In the genomic region with DNA sequence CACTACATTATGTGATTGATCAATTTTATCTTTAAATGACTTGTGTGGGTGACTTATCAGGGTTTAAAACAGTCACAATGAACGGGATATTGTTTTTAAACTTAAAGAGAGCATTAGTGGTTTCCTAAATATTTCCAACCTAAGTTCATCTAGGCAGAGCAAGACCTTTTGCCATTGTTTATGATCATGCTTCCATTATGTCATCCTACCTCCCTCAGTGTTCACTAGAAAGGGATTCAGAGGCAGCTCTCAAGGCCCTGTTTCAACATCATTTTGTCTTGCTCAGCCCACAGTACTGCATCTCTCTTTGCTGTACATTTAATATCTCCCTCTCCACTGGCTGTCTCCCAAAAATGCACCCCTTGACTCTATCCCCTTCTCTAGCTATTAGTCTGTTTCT, we compare ENCODE assay signal across 25 cellular contexts. TPM values are rescaled to one million over a fixed set of nuclear protein-coding genes. Genes with fewer than 3 reads are reported as not detected.
DNase-seq lines count a peak whose midpoint lies in the region; ATAC-seq, FAIRE-seq and TF ChIP-seq lines count a peak whose summit lies in the region.
"Had no signal": no experiment of that assay in that cellular context is flagged by ENCODE, and none has a peak within 500 bp of the region (broad histone marks: within the 10 kb centered on the region; RNA-seq: fewer than 3 reads in every experiment).

No MANE protein-coding gene starts in this region.

- H3K27me3 ChIP-seq in bronchial epithelial cell (ENCODE audit: control insufficient read depth, insufficient read depth, low read length), result no peaks in the 10 kb centered on the region
- H3K27me3 ChIP-seq in keratinocyte (ENCODE audit: control insufficient read depth, extremely low read depth, insufficient read depth, low read length), result no peaks in the 10 kb centered on the region
- H3K27me3 ChIP-seq in aorta (ENCODE audit: control insufficient read depth in 1 of 2, insufficient read depth in 2 of 2, low read length in 1 of 2), result no peaks in the 10 kb centered on the region
- H3K27me3 ChIP-seq: BLaER1, suprapubic skin had no signal

- no peaks in the 10 kb centered on the region for H4K20me1 ChIP-seq in keratinocyte (ENCODE audit: control insufficient read depth, extremely low read depth, insufficient read depth, low read length)
- H4K20me1 ChIP-seq: BLaER1 had no signal

- H3K27me3 Mint-ChIP-seq in naive thymus-derived CD8-positive, alpha-beta T cell, result no peaks in the 10 kb centered on the region
- H3K27me3 Mint-ChIP-seq: activated naive CD4-positive, alpha-beta T cell treated with anti-CD3 and anti-CD28 coated beads, Interleukin-2, amount 10 ng/mL, durations not matched to agents 7 days and 5 days; stimulated activated memory B cell treated with anti-CD40 and anti-IgM and Interleukin-4, amounts not matched to agents 10 μg/mL and 1 μg/mL and 100 μg/mL, for 72 hours had no signal

- H3K9me1 ChIP-seq in keratinocyte (ENCODE audit: control insufficient read depth, extremely low read depth, insufficient read depth, low read length), result no peaks in the 10 kb centered on the region

- H3K4me3 Mint-ChIP-seq in naive thymus-derived CD8-positive, alpha-beta T cell, result no peak overlapping the region
- H3K4me3 Mint-ChIP-seq: activated naive CD4-positive, alpha-beta T cell treated with anti-CD3 and anti-CD28 coated beads, Interleukin-2, amount 10 ng/mL, durations not matched to agents 7 days and 5 days; nephron; stimulated activated memory B cell treated with anti-CD40 and anti-IgM and Interleukin-4, amounts not matched to agents 10 μg/mL and 1 μg/mL and 100 μg/mL, for 72 hours had no signal

- H3K9ac ChIP-seq in keratinocyte (ENCODE audit: control insufficient read depth, extremely low read depth, insufficient read depth, low read length), result no peak overlapping the region
- H3K9ac ChIP-seq: BLaER1 had no signal

- H3K79me2 ChIP-seq in keratinocyte (ENCODE audit: control insufficient read depth, insufficient read depth, low read length), result no peaks in the 10 kb centered on the region

- WGBS in aorta, 2 donors, result 85% methylated on average over 1 of the region's 1 CpG

- no peak overlapping the region for H3K4me2 ChIP-seq in keratinocyte (ENCODE audit: control insufficient read depth, extremely low read depth, insufficient read depth, low read depth, low read length)
- H3K4me2 ChIP-seq: BLaER1 had no signal

- no peaks in the 10 kb centered on the region for H3K36me3 ChIP-seq in bronchial epithelial cell (ENCODE audit: control insufficient read depth, insufficient read depth, low read length)
- H3K36me3 ChIP-seq in keratinocyte (ENCODE audit: control insufficient read depth in 2 of 2, extremely low read depth in 1 of 2, insufficient read depth in 2 of 2, low read length in 2 of 2), result no peaks in the 10 kb centered on the region
- H3K36me3 ChIP-seq in aorta (ENCODE audit: control insufficient read depth in 1 of 2, insufficient read depth in 2 of 2, low read length in 1 of 2), result no peaks in the 10 kb centered on the region
- H3K36me3 ChIP-seq: BLaER1, suprapubic skin had no signal

- H3K9me3 Mint-ChIP-seq in naive thymus-derived CD8-positive, alpha-beta T cell, result no peaks in the 10 kb centered on the region
- H3K9me3 Mint-ChIP-seq: activated naive CD4-positive, alpha-beta T cell treated with anti-CD3 and anti-CD28 coated beads, Interleukin-2, amount 10 ng/mL, durations not matched to agents 7 days and 5 days; nephron; stimulated activated memory B cell treated with anti-CD40 and anti-IgM and Interleukin-4, amounts not matched to agents 10 μg/mL and 1 μg/mL and 100 μg/mL, for 72 hours had no signal

- intact Hi-C loops in aorta (cut with DNase I), result no loop called here

- H3K4me3 ChIP-seq in bronchial epithelial cell (ENCODE audit: low read depth, low read length) (no peak overlapping the region), keratinocyte (ENCODE audit: control insufficient read depth in 2 of 3, extremely low read depth in 1 of 3, insufficient read depth in 2 of 3, low read depth in 1 of 3, low read length in 3 of 3) (no peak overlapping the region), aorta (ENCODE audit: low read length in 2 of 2) (no peak overlapping the region)
- H3K4me3 ChIP-seq: BLaER1, suprapubic skin had no signal

- no peak for TF ChIP-seq CTCF in bronchial epithelial cell (IDR thresholded peaks at IDR 0.05; ENCODE audit: insufficient read depth, low read length, severe bottlenecking)
- TF ChIP-seq CTCF in keratinocyte (optimal IDR thresholded peaks at IDR 0.05 in 1 of 3, IDR thresholded peaks at IDR 0.05 in 1 of 3, conservative IDR thresholded peaks at IDR 0.05 in 1 of 3; ENCODE audit: extremely low read depth in 1 of 3, insufficient read depth in 2 of 3, low read length in 3 of 3), result no peak

- dilution Hi-C loops in keratinocyte (cut with MboI; ENCODE audit: extremely low pct_ligation_motif_present, low sequenced_read_pairs), result no loop called here

- FAIRE-seq in HTR-8/SVneo (lab: Jason Lieb, UNC), result peak; percentile 13
- no peak for FAIRE-seq in bronchial epithelial cell (lab: Jason Lieb, UNC)
- peak; percentile 62 for FAIRE-seq in keratinocyte (lab: Jason Lieb, UNC)

- no peaks in the 10 kb centered on the region for H3K36me3 Mint-ChIP-seq in naive thymus-derived CD8-positive, alpha-beta T cell
- H3K36me3 Mint-ChIP-seq: activated naive CD4-positive, alpha-beta T cell treated with anti-CD3 and anti-CD28 coated beads, Interleukin-2, amount 10 ng/mL, durations not matched to agents 7 days and 5 days; stimulated activated memory B cell treated with anti-CD40 and anti-IgM and Interleukin-4, amounts not matched to agents 10 μg/mL and 1 μg/mL and 100 μg/mL, for 72 hours had no signal

- no peak overlapping the region for H3K27ac ChIP-seq in keratinocyte (ENCODE audit: control insufficient read depth, insufficient read depth, low read length)
- H3K27ac ChIP-seq in aorta (ENCODE audit: low read depth in 1 of 2, low read length in 2 of 2), result no peak overlapping the region
- H3K27ac ChIP-seq: BLaER1, suprapubic skin had no signal

- H3K27ac Mint-ChIP-seq in naive thymus-derived CD8-positive, alpha-beta T cell, result no peak overlapping the region
- H3K27ac Mint-ChIP-seq: activated naive CD4-positive, alpha-beta T cell treated with anti-CD3 and anti-CD28 coated beads, Interleukin-2, amount 10 ng/mL, durations not matched to agents 7 days and 5 days; nephron; stimulated activated memory B cell treated with anti-CD40 and anti-IgM and Interleukin-4, amounts not matched to agents 10 μg/mL and 1 μg/mL and 100 μg/mL, for 72 hours had no signal

- ATAC-seq in aorta (ENCODE audit: low FRiP score) (no peak), GM21381 (IDR thresholded peaks at IDR 0.05; ENCODE audit: unreplicated experiment) (no peak)
- no peak for ATAC-seq in naive thymus-derived CD8-positive, alpha-beta T cell
- ATAC-seq: left lobe of liver; Right ventricle myocardium inferior; stimulated activated memory B cell treated with anti-CD40 and anti-IgM and Interleukin-4, amounts not matched to agents 10 μg/mL and 1 μg/mL and 100 μg/mL, for 72 hours had no signal

- peak; percentile 54 for DNase-seq in Daoy (ENCODE audit: low read depth)
- no peak for DNase-seq in HTR-8/SVneo (ENCODE audit: insufficient read length, low spot score)
- DNase-seq in bronchial epithelial cell (ENCODE audit: low read depth), result peak; percentile 57
- DNase-seq in keratinocyte (ENCODE audit: low read depth, low spot score), result no peak
- DNase-seq in aorta, result no peak
- DNase-seq in naive thymus-derived CD8-positive, alpha-beta T cell, result no peak
- DNase-seq in cortex of kidney (lab: John Stamatoyannopoulos, UW), result no peak
- DNase-seq: activated CD4-positive, alpha-beta T cell treated with anti-CD3 and anti-CD28 coated beads for 1 hour; activated naive CD4-positive, alpha-beta T cell treated with anti-CD3 and anti-CD28 coated beads, Interleukin-2, amount 10 ng/mL, durations not matched to agents 7 days and 5 days; anterior cingulate cortex; Calu3; effector CD8-positive, alpha-beta T cell; NCI-H1048; NCI-H187; NCI-H774; OCI-M1; stimulated activated CD4-positive, alpha-beta T cell treated with anti-CD3 and anti-CD28 coated beads, Interleukin-2, amount 100 ng/mL, for 24 hours; SW 1271 had no signal

- H3K9me3 ChIP-seq in keratinocyte (ENCODE audit: control insufficient read depth, low read depth, low read length) (no peaks in the 10 kb centered on the region), aorta (ENCODE audit: control insufficient read depth, low read length) (no peaks in the 10 kb centered on the region)
- H3K9me3 ChIP-seq: BLaER1, suprapubic skin had no signal

- POLR2A ChIA-PET in naive thymus-derived CD8-positive, alpha-beta T cell (lab: Charles Lee), result no interaction called here

- no peak overlapping the region for H2AFZ ChIP-seq in keratinocyte (ENCODE audit: control insufficient read depth, low read length)

- peaks cover 25% of the 10 kb centered on the region for H3K4me1 ChIP-seq in keratinocyte (ENCODE audit: control insufficient read depth, extremely low read depth, insufficient read depth, low read length)
- no peaks in the 10 kb centered on the region for H3K4me1 ChIP-seq in aorta (ENCODE audit: control insufficient read depth in 1 of 2, insufficient read depth in 2 of 2, low read length in 2 of 2)
- H3K4me1 ChIP-seq: BLaER1 had no signal

- H3K4me1 Mint-ChIP-seq in naive thymus-derived CD8-positive, alpha-beta T cell, result no peaks in the 10 kb centered on the region
- H3K4me1 Mint-ChIP-seq: activated naive CD4-positive, alpha-beta T cell treated with anti-CD3 and anti-CD28 coated beads, Interleukin-2, amount 10 ng/mL, durations not matched to agents 7 days and 5 days; nephron; stimulated activated memory B cell treated with anti-CD40 and anti-IgM and Interleukin-4, amounts not matched to agents 10 μg/mL and 1 μg/mL and 100 μg/mL, for 72 hours had no signal

RNA-seq across cellular contexts. Expression of a gene that starts 21.5 kb away (rescaled TPM):
- 6.2 and 7.1 TPM in 2 replicates for total RNA-seq in Daoy (2014; rRNA removed; shearing (Covaris generic))
- total RNA-seq in bronchial epithelial cell, result 22.9 and 38.1 TPM in 2 replicates
- 14.1 to 21.2 TPM (median 17.0 TPM) in 3 replicates for polyA plus RNA-seq in keratinocyte
- 24.6 TPM for polyA plus RNA-seq in keratinocyte (2011; ENCODE audit: low read depth)
- 11.1 and 18.0 TPM in 2 replicates for polyA plus RNA-seq in keratinocyte (2011; cell fraction: cytosol; rRNA removed)
- 18.2 and 22.7 TPM in 2 replicates for polyA plus RNA-seq in keratinocyte (2011; cell fraction: nucleus; rRNA removed)
- 10.1 and 30.1 TPM in 2 replicates for polyA plus RNA-seq in keratinocyte (2012; ENCODE audit: low replicate concordance)
- 3.6 to 21.1 TPM (median 13.4 TPM) in 3 replicates for polyA minus RNA-seq in keratinocyte
- polyA minus RNA-seq in keratinocyte (2011; cell fraction: cytosol; rRNA and poly(A)+ RNA removed), result 21.7 TPM
- polyA minus RNA-seq in keratinocyte (2011; cell fraction: nucleus; rRNA and poly(A)+ RNA removed), result 16.0 and 24.6 TPM in 2 replicates
- 10 to 100 TPM; 36.7 to 38.0 TPM for total RNA-seq in aorta
- 10 to 100 TPM; 11.1 to 11.2 TPM for polyA plus RNA-seq in aorta
- total RNA-seq in naive thymus-derived CD8-positive, alpha-beta T cell, result 10 to 100 TPM; 26.9 to 27.8 TPM
- polyA plus RNA-seq in naive thymus-derived CD8-positive, alpha-beta T cell, result 1 to 10 TPM; 4.7 to 5.8 (median 5.3) TPM

Comparison
In these comparisons a context has a peak if more than half of its experiments do, and no peak if none do; other contexts are left out.
1. DNase-seq: peak in Daoy (single experiment) and bronchial epithelial cell (single experiment); none in HTR-8/SVneo (single experiment), keratinocyte (single experiment), aorta (0 of 2), naive thymus-derived CD8-positive, alpha-beta T cell (0 of 10) and cortex of kidney (single experiment).